Comparison of ENCODE assay signal across 16 cellular contexts in the genomic region with DNA sequence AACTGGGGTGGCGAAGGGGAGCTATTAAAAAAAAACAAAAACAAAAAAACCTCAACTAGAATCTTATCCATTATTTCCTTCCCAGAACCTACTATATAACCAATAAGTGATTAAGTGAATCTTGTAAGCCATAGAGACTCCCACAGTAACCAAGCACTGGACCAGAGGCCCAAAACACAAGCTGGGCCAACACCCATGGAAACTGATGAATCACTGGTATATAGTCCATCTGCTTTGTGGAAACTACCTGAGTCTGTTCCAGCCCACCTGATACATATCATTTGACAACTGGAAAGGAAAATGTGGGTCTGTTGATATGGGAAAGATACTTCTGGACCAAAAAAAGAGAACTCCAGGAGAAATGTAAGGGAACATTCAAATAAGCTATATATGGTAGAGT.
"Had no signal": no experiment of that assay in that cellular context is flagged by ENCODE, and none has a peak within 500 bp of the region (broad histone marks: within the 10 kb centered on the region; RNA-seq: fewer than 3 reads in every experiment).

No MANE protein-coding gene starts in this region.

- H3K9ac ChIP-seq: neural progenitor cell had no signal

- H3K9me3 ChIP-seq: lower lobe of right lung, ovary, thyroid gland, vagina had no signal

- H3K36me3 ChIP-seq: brain microvascular endothelial cell, lower lobe of right lung, neural progenitor cell, ovary, thyroid gland, vagina had no signal

- H3K4me3 ChIP-seq: lower lobe of right lung, neural progenitor cell, ovary, thyroid gland, vagina had no signal

- H3K4me2 ChIP-seq: neural progenitor cell had no signal

- FAIRE-seq: frontal cortex had no signal

- H3K4me1 ChIP-seq: neural progenitor cell, vagina had no signal

- H2AFZ ChIP-seq: neural progenitor cell had no signal

- DNase-seq: activated CD4-positive, alpha-beta T cell treated with anti-CD3 and anti-CD28 coated beads for 48 hours; activated CD8-positive, alpha-beta T cell treated with anti-CD3 and anti-CD28 coated beads for 36 hours; activated effector memory CD4-positive, alpha-beta T cell treated with anti-CD3 and anti-CD28 coated beads, Interleukin-2, amount 50 U/mL, for 16 hours; activated T-cell treated with anti-CD3 and anti-CD28 coated beads, Interleukin-2, amount 50 U/mL, for 4 hours; brain microvascular endothelial cell; head of caudate nucleus; lower lobe of right lung; naive B cell; ovary; stimulated activated CD4-positive, alpha-beta T cell treated with anti-CD3 and anti-CD28 coated beads, Interleukin-1b, Interleukin-23, amount 100 ng/mL, for 48 hours; T-helper 17 cell; thyroid gland had no signal

- ATAC-seq: activated CD8-positive, alpha-beta T cell treated with anti-CD3 and anti-CD28 coated beads for 36 hours; activated T-cell treated with anti-CD3 and anti-CD28 coated beads, Interleukin-2, amount 50 U/mL, for 4 hours; lower lobe of right lung; sciatic nerve; T-helper 17 cell had no signal

- H3K27me3 ChIP-seq: brain microvascular endothelial cell, neural progenitor cell, ovary, thyroid gland, vagina had no signal

- H3K27ac ChIP-seq: brain microvascular endothelial cell, lower lobe of right lung, neural progenitor cell, ovary, thyroid gland, vagina had no signal
